In the genomic region with DNA sequence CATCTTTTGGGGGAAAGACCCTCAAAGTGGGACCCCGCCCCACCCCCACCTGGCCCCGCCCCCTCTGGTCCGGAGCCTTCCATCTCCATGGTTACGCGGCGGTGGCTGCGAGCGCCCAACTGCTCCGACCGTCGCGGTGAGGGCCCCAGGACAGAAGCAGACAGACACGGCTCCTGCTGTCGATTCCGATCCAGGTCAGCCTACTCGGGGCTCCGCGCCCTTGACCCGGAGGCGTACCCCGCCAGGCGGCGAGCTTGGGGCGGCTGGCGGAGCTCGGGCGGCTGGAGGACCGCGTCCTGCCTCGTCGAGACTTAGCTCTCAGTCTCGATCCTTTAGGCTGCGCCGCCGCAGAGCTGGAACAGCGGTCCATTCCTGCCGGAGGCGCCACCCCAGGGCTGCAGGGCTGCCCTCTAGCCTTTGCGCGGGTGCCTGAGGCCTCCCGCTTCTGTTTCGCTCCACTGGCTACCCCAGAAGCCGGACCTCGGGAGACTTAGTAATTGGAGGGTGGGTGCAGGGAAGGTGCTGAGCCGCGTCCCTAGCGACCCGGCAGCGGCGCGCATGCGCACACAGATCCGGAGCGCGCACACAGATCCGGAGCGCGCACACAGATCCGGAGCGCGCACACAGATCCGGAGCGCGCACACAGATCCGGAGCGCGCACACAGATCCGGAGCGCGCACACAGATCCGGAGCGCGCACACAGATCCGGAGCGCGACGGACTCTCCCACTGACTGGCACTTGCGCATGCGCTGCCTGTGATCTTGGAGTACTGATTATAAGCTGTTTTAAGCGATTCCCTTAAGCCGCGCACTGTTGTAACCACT, we compare ENCODE assay signal across 1 cellular context.
A peak's percentile ranks its signal among the peaks of the same experiment; 100 is the strongest.
TF ChIP-seq lines count a peak whose summit lies in the region.

Gene CFAP206 (plus strand): TSS at position 77 of the 825 bp plus-strand sequence. CDS start 1,868 bp downstream, outside the sequence.

TF ChIP-seq in HepG2, 621 proteins besides CTCF, POLR2A, EP300 and RAD21 (continued from another document and continues in another):
- TF ChIP-seq, protein P1, sequence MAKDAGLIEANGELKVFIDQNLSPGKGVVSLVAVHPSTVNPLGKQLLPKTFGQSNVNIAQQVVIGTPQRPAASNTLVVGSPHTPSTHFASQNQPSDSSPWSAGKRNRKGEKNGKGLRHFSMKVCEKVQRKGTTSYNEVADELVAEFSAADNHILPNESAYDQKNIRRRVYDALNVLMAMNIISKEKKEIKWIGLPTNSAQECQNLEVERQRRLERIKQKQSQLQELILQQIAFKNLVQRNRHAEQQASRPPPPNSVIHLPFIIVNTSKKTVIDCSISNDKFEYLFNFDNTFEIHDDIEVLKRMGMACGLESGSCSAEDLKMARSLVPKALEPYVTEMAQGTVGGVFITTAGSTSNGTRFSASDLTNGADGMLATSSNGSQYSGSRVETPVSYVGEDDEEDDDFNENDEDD (CRISPR knock-in tag; IDR thresholded peaks at IDR 0.05; ENCODE audit: borderline replicate concordance) = no peak
- TF ChIP-seq HDAC1 (CRISPR knock-in tag; IDR thresholded peaks at IDR 0.05) (peak; percentile 82), ZBTB4 (CRISPR knock-in tag; IDR thresholded peaks at IDR 0.05; ENCODE audit: borderline replicate concordance) (0 out of 2 replicates have a peak, but pooled peaks have one; percentile 66), RERE (CRISPR knock-in tag; IDR thresholded peaks at IDR 0.05; ENCODE audit: low read depth) (no peak), GFI1 (CRISPR knock-in tag; IDR thresholded peaks at IDR 0.05; ENCODE audit: borderline replicate concordance) (no peak), AHR (CRISPR knock-in tag; IDR thresholded peaks at IDR 0.05) (no peak), ZKSCAN8 (CRISPR knock-in tag; IDR thresholded peaks at IDR 0.05; ENCODE audit: borderline replicate concordance) (no peak), ZNF329 (CRISPR knock-in tag; IDR thresholded peaks at IDR 0.05; ENCODE audit: low read depth) (no peak), ISL2 (CRISPR knock-in tag; IDR thresholded peaks at IDR 0.05) (no peak), ZFP82 (CRISPR knock-in tag; IDR thresholded peaks at IDR 0.05; ENCODE audit: borderline replicate concordance) (no peak), IKZF5 (CRISPR knock-in tag; IDR thresholded peaks at IDR 0.05) (peak; percentile 51), ZNF350 (CRISPR knock-in tag; IDR thresholded peaks at IDR 0.05; ENCODE audit: borderline replicate concordance, low read depth) (peak; percentile 61; the same call in 1 of the 2 replicates), FOXA1 (IDR thresholded peaks at IDR 0.05) (no peak), FOXA1 (CRISPR knock-in tag; IDR thresholded peaks at IDR 0.05) (no peak), TAF1 (CRISPR knock-in tag; IDR thresholded peaks at IDR 0.05) (no peak), ZNF136 (CRISPR knock-in tag; IDR thresholded peaks at IDR 0.05; ENCODE audit: low read depth) (no peak), ZSCAN21 (CRISPR knock-in tag; IDR thresholded peaks at IDR 0.05; ENCODE audit: borderline replicate concordance) (no peak), KDM4B (CRISPR knock-in tag; IDR thresholded peaks at IDR 0.05) (no peak), GATAD1 (CRISPR knock-in tag; IDR thresholded peaks at IDR 0.05) (no peak), SSRP1 (CRISPR knock-in tag; IDR thresholded peaks at IDR 0.05) (no peak), EZH2 (conservative IDR thresholded peaks at IDR 0.05; ENCODE audit: low read depth, low read length) (no peak), HNRNPLL (IDR thresholded peaks at IDR 0.05; ENCODE audit: low read depth, low read length, poor library complexity, severe bottlenecking) (peak; percentile 74), ZBTB43 (CRISPR knock-in tag; conservative IDR thresholded peaks at IDR 0.05) (no peak)
- TF ChIP-seq, protein P2, sequence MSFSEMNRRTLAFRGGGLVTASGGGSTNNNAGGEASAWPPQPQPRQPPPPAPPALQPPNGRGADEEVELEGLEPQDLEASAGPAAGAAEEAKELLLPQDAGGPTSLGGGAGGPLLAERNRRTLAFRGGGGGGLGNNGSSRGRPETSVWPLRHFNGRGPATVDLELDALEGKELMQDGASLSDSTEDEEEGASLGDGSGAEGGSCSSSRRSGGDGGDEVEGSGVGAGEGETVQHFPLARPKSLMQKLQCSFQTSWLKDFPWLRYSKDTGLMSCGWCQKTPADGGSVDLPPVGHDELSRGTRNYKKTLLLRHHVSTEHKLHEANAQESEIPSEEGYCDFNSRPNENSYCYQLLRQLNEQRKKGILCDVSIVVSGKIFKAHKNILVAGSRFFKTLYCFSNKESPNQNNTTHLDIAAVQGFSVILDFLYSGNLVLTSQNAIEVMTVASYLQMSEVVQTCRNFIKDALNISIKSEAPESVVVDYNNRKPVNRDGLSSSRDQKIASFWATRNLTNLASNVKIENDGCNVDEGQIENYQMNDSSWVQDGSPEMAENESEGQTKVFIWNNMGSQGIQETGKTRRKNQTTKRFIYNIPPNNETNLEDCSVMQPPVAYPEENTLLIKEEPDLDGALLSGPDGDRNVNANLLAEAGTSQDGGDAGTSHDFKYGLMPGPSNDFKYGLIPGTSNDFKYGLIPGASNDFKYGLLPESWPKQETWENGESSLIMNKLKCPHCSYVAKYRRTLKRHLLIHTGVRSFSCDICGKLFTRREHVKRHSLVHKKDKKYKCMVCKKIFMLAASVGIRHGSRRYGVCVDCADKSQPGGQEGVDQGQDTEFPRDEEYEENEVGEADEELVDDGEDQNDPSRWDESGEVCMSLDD (CRISPR knock-in tag; IDR thresholded peaks at IDR 0.05; ENCODE audit: borderline replicate concordance) = no peak
- TF ChIP-seq, protein P3, sequence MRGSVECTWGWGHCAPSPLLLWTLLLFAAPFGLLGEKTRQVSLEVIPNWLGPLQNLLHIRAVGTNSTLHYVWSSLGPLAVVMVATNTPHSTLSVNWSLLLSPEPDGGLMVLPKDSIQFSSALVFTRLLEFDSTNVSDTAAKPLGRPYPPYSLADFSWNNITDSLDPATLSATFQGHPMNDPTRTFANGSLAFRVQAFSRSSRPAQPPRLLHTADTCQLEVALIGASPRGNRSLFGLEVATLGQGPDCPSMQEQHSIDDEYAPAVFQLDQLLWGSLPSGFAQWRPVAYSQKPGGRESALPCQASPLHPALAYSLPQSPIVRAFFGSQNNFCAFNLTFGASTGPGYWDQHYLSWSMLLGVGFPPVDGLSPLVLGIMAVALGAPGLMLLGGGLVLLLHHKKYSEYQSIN (CRISPR knock-in tag; IDR thresholded peaks at IDR 0.05; ENCODE audit: borderline replicate concordance) = no peak
- TF ChIP-seq, protein P4, sequence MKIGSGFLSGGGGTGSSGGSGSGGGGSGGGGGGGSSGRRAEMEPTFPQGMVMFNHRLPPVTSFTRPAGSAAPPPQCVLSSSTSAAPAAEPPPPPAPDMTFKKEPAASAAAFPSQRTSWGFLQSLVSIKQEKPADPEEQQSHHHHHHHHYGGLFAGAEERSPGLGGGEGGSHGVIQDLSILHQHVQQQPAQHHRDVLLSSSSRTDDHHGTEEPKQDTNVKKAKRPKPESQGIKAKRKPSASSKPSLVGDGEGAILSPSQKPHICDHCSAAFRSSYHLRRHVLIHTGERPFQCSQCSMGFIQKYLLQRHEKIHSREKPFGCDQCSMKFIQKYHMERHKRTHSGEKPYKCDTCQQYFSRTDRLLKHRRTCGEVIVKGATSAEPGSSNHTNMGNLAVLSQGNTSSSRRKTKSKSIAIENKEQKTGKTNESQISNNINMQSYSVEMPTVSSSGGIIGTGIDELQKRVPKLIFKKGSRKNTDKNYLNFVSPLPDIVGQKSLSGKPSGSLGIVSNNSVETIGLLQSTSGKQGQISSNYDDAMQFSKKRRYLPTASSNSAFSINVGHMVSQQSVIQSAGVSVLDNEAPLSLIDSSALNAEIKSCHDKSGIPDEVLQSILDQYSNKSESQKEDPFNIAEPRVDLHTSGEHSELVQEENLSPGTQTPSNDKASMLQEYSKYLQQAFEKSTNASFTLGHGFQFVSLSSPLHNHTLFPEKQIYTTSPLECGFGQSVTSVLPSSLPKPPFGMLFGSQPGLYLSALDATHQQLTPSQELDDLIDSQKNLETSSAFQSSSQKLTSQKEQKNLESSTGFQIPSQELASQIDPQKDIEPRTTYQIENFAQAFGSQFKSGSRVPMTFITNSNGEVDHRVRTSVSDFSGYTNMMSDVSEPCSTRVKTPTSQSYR (CRISPR knock-in tag; IDR thresholded peaks at IDR 0.05; ENCODE audit: borderline replicate concordance) = peak; percentile 34
